In the genomic region with DNA sequence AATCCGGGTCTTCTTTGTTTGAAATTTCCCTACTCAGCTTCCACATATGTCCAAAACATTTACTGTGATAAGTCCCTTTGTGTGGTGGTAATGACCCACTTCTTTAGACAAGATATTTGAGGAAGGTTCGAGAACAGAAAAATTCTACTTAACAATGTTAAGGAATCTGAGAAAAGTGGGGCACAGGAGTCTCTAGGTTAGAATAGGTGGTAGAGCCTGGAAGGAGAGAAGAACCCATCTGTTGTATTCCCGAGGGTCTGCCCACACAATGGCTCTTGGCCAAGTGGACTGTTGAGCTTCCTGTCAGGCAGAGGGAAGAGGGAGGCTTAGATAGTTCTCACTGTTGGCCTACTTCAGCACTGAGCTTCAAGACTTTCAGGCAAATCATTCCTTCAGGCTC, we compare ENCODE assay signal across 17 cellular contexts. TPM values are rescaled to one million over a fixed set of nuclear protein-coding genes. Genes with fewer than 3 reads are reported as not detected.
DNase-seq lines count a peak whose midpoint lies in the region; ATAC-seq, FAIRE-seq and TF ChIP-seq lines count a peak whose summit lies in the region.
"Had no signal": no experiment of that assay in that cellular context is flagged by ENCODE, and none has a peak within 500 bp of the region (broad histone marks: within the 10 kb centered on the region; RNA-seq: fewer than 3 reads in every experiment).

No MANE protein-coding gene starts in this region.

- peaks cover 21% of the 10 kb centered on the region for H3K79me2 ChIP-seq in endothelial cell of umbilical vein (ENCODE audit: control insufficient read depth, insufficient read depth, low read length)

- BruUV-seq in endothelial cell of umbilical vein (replicated peaks; lab: Mats Ljungman, UMichigan): no TSS peak

- H3K27me3 ChIP-seq in NT2/D1 (ENCODE audit: insufficient read depth, insufficient read length) (peaks cover 4% of the 10 kb centered on the region), endothelial cell of umbilical vein (ENCODE audit: control insufficient read depth in 2 of 2, insufficient read depth in 2 of 2, low read length in 2 of 2) (peaks cover 3 to 4% of the 10 kb centered on the region in 2 experiments), upper lobe of left lung (peaks cover 0 to 11% (median 8%) of the 10 kb centered on the region in 4 donors)

- ATAC-seq in A549 (no peak), GM19395 (IDR thresholded peaks at IDR 0.05; ENCODE audit: unreplicated experiment) (no peak), upper lobe of left lung (ENCODE audit: low FRiP score in 2 of 2) (no peak)
- ATAC-seq in activated naive CD4-positive, alpha-beta T cell treated with anti-CD3 and anti-CD28 coated beads, Interleukin-2, amount 50 U/mL, for 72 hours: no peak
- ATAC-seq: activated CD8-positive, alpha-beta memory T cell treated with anti-CD3 and anti-CD28 coated beads, Interleukin-2, amount 10 ng/mL, durations not matched to agents 7 days and 5 days; effector memory CD8-positive, alpha-beta T cell; T-cell had no signal

- no peaks in the 10 kb centered on the region for H3K9me3 ChIP-seq in A549
- H3K9me3 ChIP-seq in NT2/D1 (ENCODE audit: insufficient read depth, low read length): no peaks in the 10 kb centered on the region
- H3K9me3 ChIP-seq in endothelial cell of umbilical vein (replicated peaks; ENCODE audit: control insufficient read depth, insufficient read depth, low read length): no peaks in the 10 kb centered on the region
- H3K9me3 ChIP-seq in upper lobe of left lung: no peaks in the 10 kb centered on the region
- H3K9me3 ChIP-seq: suprapubic skin had no signal

- no peak for TF ChIP-seq EP300 in A549 (IDR thresholded peaks at IDR 0.05)
- TF ChIP-seq EP300 in upper lobe of left lung (IDR thresholded peaks at IDR 0.05): no peak

- TF ChIP-seq CTCF in A549 (IDR thresholded peaks at IDR 0.05) (no peak), endothelial cell of umbilical vein (IDR thresholded peaks at IDR 0.05; ENCODE audit: extremely low read depth in 1 of 2, insufficient read depth in 1 of 2, low read depth in 1 of 2, low read length in 2 of 2) (no peak), neural crest cell (conservative IDR thresholded peaks at IDR 0.05) (no peak), upper lobe of left lung (IDR thresholded peaks at IDR 0.05) (no peak)

- H3K27ac ChIP-seq in A549 (peak overlapping the region; percentile 70 to 80), endothelial cell of umbilical vein (ENCODE audit: insufficient read depth, low read depth, low read length) (no peak overlapping the region), upper lobe of left lung (no peak overlapping the region)
- H3K27ac ChIP-seq: suprapubic skin had no signal

- no peak for DNase-seq in A549 (ENCODE audit: low read depth in 1 of 2, low spot score in 1 of 2)
- no peak for DNase-seq in NT2/D1 (ENCODE audit: low read depth, low spot score)
- no peak for DNase-seq in endothelial cell of umbilical vein (ENCODE audit: low read depth, low spot score)
- DNase-seq in neural crest cell (ENCODE audit: low read depth, low spot score): no peak
- DNase-seq in upper lobe of left lung: no peak
- DNase-seq in NCI-H2029 (lab: John Stamatoyannopoulos, UW): no peak
- no peak for DNase-seq in activated naive CD4-positive, alpha-beta T cell treated with anti-CD3 and anti-CD28 coated beads, Interleukin-2, amount 50 U/mL, for 72 hours (ENCODE audit: low spot score in 2 of 2)
- DNase-seq: ACHN; activated B cell treated with CpG ODN at 0.5 μM for 24 hours; activated CD8-positive, alpha-beta memory T cell treated with anti-CD3 and anti-CD28 coated beads, Interleukin-2, amount 10 ng/mL, durations not matched to agents 7 days and 5 days; activated gamma-delta T cell treated with Interleukin-2 at 50 U/mL for 16 hours; effector memory CD8-positive, alpha-beta T cell; foreskin melanocyte; T-cell had no signal

- TF ChIP-seq RAD21 in A549 (conservative IDR thresholded peaks at IDR 0.05 in 1 of 2, IDR thresholded peaks at IDR 0.05 in 1 of 2): no peak

- peak overlapping the region; percentile 56 for H3K9ac ChIP-seq in NT2/D1 (ENCODE audit: insufficient read length, low read depth)
- no peak overlapping the region for H3K9ac ChIP-seq in endothelial cell of umbilical vein (replicated peaks; ENCODE audit: extremely low read depth, insufficient read depth, low read length)

- POLR2A ChIA-PET in A549 (lab: Yijun Ruan, JAX) (no interaction called here), endothelial cell of umbilical vein (lab: Charles Lee) (no interaction called here)

- TF ChIP-seq POLR2A in A549 (IDR thresholded peaks at IDR 0.05; ENCODE audit: low read length) (no peak), endothelial cell of umbilical vein (IDR thresholded peaks at IDR 0.05; ENCODE audit: low read depth, low read length) (no peak), upper lobe of left lung (IDR thresholded peaks at IDR 0.05) (no peak)

- dilution Hi-C loops in endothelial cell of umbilical vein (cut with MboI; ENCODE audit: extremely low pct_ligation_motif_present, low sequenced_read_pairs): no loop called here

- H3K36me3 Mint-ChIP-seq in neural crest cell (ENCODE audit: low read depth): peaks cover 17% of the 10 kb centered on the region
- H3K36me3 Mint-ChIP-seq in activated naive CD4-positive, alpha-beta T cell treated with anti-CD3 and anti-CD28 coated beads, Interleukin-2, amount 50 U/mL, for 72 hours: peaks cover 4 to 7% of the 10 kb centered on the region in 2 donors
- H3K36me3 Mint-ChIP-seq: T-cell had no signal

- H3K4me3 ChIP-seq in A549 (no peak overlapping the region), NT2/D1 (ENCODE audit: insufficient read length, low read depth) (no peak overlapping the region), endothelial cell of umbilical vein (replicated peaks in 1 of 3; ENCODE audit: insufficient read depth in 1 of 3, low read depth in 1 of 3, low read length in 3 of 3) (no peak overlapping the region), upper lobe of left lung (no peak overlapping the region)
- H3K4me3 ChIP-seq: suprapubic skin had no signal

- whole genome bisulfite sequencing in A549 (ENCODE audit: missing lambda C conversion rate): 64% methylated on average over 3 of the region's 3 CpGs
- WGBS in upper lobe of left lung, 2 donors: 54 to 60% methylated on average over 3 of the region's 3 CpGs

- H3K4me1 ChIP-seq in A549 (peaks cover 40% of the 10 kb centered on the region), NT2/D1 (ENCODE audit: insufficient read depth, insufficient read length) (peaks cover 13% of the 10 kb centered on the region), endothelial cell of umbilical vein (ENCODE audit: control insufficient read depth, extremely low read depth, insufficient read depth, low read length) (peaks cover 30% of the 10 kb centered on the region), upper lobe of left lung (peaks cover 18 to 41% (median 33%) of the 10 kb centered on the region in 4 donors)

- intact Hi-C loops in endothelial cell of umbilical vein (cut with micrococcal nuclease): loop anchor here (10.0 kb wide), 2 partner anchors 423 to 523 kb away; no protein-coding TSS in a partner anchor

- H3K4me2 ChIP-seq in A549 (peak overlapping the region; percentile 73), endothelial cell of umbilical vein (ENCODE audit: insufficient read depth, low read length) (peak overlapping the region; percentile 18)

- H3K4me1 Mint-ChIP-seq in neural crest cell: peaks cover 53% of the 10 kb centered on the region

- H4K20me1 ChIP-seq in endothelial cell of umbilical vein (replicated peaks; ENCODE audit: control insufficient read depth, extremely low read depth, insufficient read depth, low read length): no peaks in the 10 kb centered on the region

- H3K27ac Mint-ChIP-seq in neural crest cell (ENCODE audit: unreplicated experiment): peak overlapping the region; percentile 87
- no peak overlapping the region for H3K27ac Mint-ChIP-seq in activated naive CD4-positive, alpha-beta T cell treated with anti-CD3 and anti-CD28 coated beads, Interleukin-2, amount 50 U/mL, for 72 hours
- H3K27ac Mint-ChIP-seq: activated B cell treated with CpG ODN at 0.5 μM for 24 hours; activated CD8-positive, alpha-beta memory T cell treated with anti-CD3 and anti-CD28 coated beads, Interleukin-2, amount 10 ng/mL, durations not matched to agents 7 days and 5 days; effector memory CD8-positive, alpha-beta T cell had no signal

- CTCF ChIA-PET in A549 (lab: Yijun Ruan, JAX) (interaction anchor here (0.9 to 1.4 kb wide), 2 partner anchors 29 to 120 kb away, joined by 3 to 5 read pairs; no protein-coding TSS in a partner anchor), endothelial cell of umbilical vein (lab: Charles Lee) (interaction anchor here (1.2 to 3.0 kb wide), 3 partner anchors 28 to 118 kb away, joined by 3 to 12 read pairs (median 3); no protein-coding TSS in a partner anchor)

- H3K36me3 ChIP-seq in NT2/D1 (ENCODE audit: insufficient read depth, insufficient read length, low read length) (peaks cover 39% of the 10 kb centered on the region), endothelial cell of umbilical vein (ENCODE audit: control insufficient read depth in 2 of 2, extremely low read depth in 1 of 2, insufficient read depth in 2 of 2, low read length in 2 of 2) (no peaks in the 10 kb centered on the region), upper lobe of left lung (no peaks in the 10 kb centered on the region)
- H3K36me3 ChIP-seq: suprapubic skin had no signal

- FAIRE-seq in A549 (lab: Jason Lieb, UNC): no peak
- FAIRE-seq in endothelial cell of umbilical vein (lab: Jason Lieb, UNC): peak; percentile 58
- FAIRE-seq: RCC 7860 had no signal

- H3K4me3 Mint-ChIP-seq in neural crest cell: peak overlapping the region; percentile 95
- H3K4me3 Mint-ChIP-seq: activated B cell treated with CpG ODN at 0.5 μM for 24 hours; activated CD8-positive, alpha-beta memory T cell treated with anti-CD3 and anti-CD28 coated beads, Interleukin-2, amount 10 ng/mL, durations not matched to agents 7 days and 5 days; effector memory CD8-positive, alpha-beta T cell; T-cell had no signal

- peak overlapping the region; percentile 70 for H2AFZ ChIP-seq in endothelial cell of umbilical vein (ENCODE audit: low read depth, low read length)

- H3K9me1 ChIP-seq in endothelial cell of umbilical vein (replicated peaks; ENCODE audit: control insufficient read depth, extremely low read depth, insufficient read depth, low read length): no peaks in the 10 kb centered on the region

- no peaks in the 10 kb centered on the region for H3K9me3 Mint-ChIP-seq in neural crest cell
- H3K9me3 Mint-ChIP-seq in activated naive CD4-positive, alpha-beta T cell treated with anti-CD3 and anti-CD28 coated beads, Interleukin-2, amount 50 U/mL, for 72 hours: no peaks in the 10 kb centered on the region
- H3K9me3 Mint-ChIP-seq: activated B cell treated with CpG ODN at 0.5 μM for 24 hours; effector memory CD8-positive, alpha-beta T cell; T-cell had no signal

- H3K27me3 Mint-ChIP-seq in neural crest cell (ENCODE audit: low read depth): no peaks in the 10 kb centered on the region

RNA-seq across cellular contexts. Expression of a gene that starts 4.3 kb away (rescaled TPM):
- polyA plus RNA-seq in A549 (2011; rRNA removed) (34.9 and 36.1 TPM in 2 replicates), A549 (2017; fragmentation: RNase III; extraction: RNeasy Plus Mini Kit Qiagen cat#74134 plus additional on column Dnase treatment) (21.1 to 27.0 TPM (median 26.1 TPM) in 3 replicates), endothelial cell of umbilical vein (261 and 387 TPM in 2 replicates)
- 69.5 and 87.5 TPM in 2 replicates for polyA plus RNA-seq in A549 (2012; cell fraction: cytosol; rRNA removed)
- 93.1 and 114 TPM in 2 replicates for polyA plus RNA-seq in A549 (2012; cell fraction: nucleus; rRNA removed)
- 37.5 and 38.6 TPM in 2 replicates for polyA minus RNA-seq in A549 (2011; rRNA and poly(A)+ RNA removed)
- total RNA-seq in endothelial cell of umbilical vein (212 and 229 TPM in 2 replicates), neural crest cell (365 and 366 TPM in 2 replicates), upper lobe of left lung (10 to 100 TPM; 16.8 to 82.8 (median 41.9) TPM)
- polyA plus RNA-seq in endothelial cell of umbilical vein (2011; cell fraction: cytosol; rRNA removed): 176 and 229 TPM in 2 replicates
- 67.7 and 72.0 TPM in 2 replicates for polyA plus RNA-seq in endothelial cell of umbilical vein (2011; cell fraction: nucleus; rRNA removed)
- 165 and 239 TPM in 2 replicates for polyA plus RNA-seq in endothelial cell of umbilical vein (2012)
- polyA minus RNA-seq in endothelial cell of umbilical vein: 54.2 and 57.8 TPM in 2 replicates
- polyA minus RNA-seq in endothelial cell of umbilical vein (2011; cell fraction: cytosol; rRNA and poly(A)+ RNA removed): not detected
- polyA minus RNA-seq in endothelial cell of umbilical vein (2011; cell fraction: nucleus; rRNA and poly(A)+ RNA removed): 9.4 and 17.5 TPM in 2 replicates
- total RNA-seq in activated naive CD4-positive, alpha-beta T cell treated with anti-CD3 and anti-CD28 coated beads, Interleukin-2, amount 50 U/mL, for 72 hours: 10 to 100 TPM in 1 of 2 donors, under 1 TPM in 1; 0.14 to 11.6 TPM
- total RNA-seq: activated B cell treated with CpG ODN at 0.5 μM for 24 hours had no signal

RNA-seq across cellular contexts. Expression of a gene that starts 57.9 kb away (rescaled TPM):
- polyA plus RNA-seq in A549 (2011; rRNA removed) (0.97 and 1.5 TPM in 2 replicates), A549 (2017; fragmentation: RNase III; extraction: RNeasy Plus Mini Kit Qiagen cat#74134 plus additional on column Dnase treatment) (0.20 to 0.46 TPM (median 0.23 TPM) in 3 replicates), endothelial cell of umbilical vein (0.03 and 0.06 TPM in 2 replicates)
- 1.5 and 1.9 TPM in 2 replicates for polyA plus RNA-seq in A549 (2012; cell fraction: cytosol; rRNA removed)
- 2.2 and 4.9 TPM in 2 replicates for polyA plus RNA-seq in A549 (2012; cell fraction: nucleus; rRNA removed)
- polyA minus RNA-seq in A549 (2011; rRNA and poly(A)+ RNA removed): 1.7 and 3.4 TPM in 2 replicates
- total RNA-seq in endothelial cell of umbilical vein (0.05 TPM in 1 of 2 replicates, not detected in the other), neural crest cell (140 TPM in 2 replicates), upper lobe of left lung (100 to 1,000 TPM in 3 of 6 donors, 10 to 100 TPM in 3; 41.9 to 304 (median 95.5) TPM)
- polyA plus RNA-seq in endothelial cell of umbilical vein (2011; cell fraction: cytosol; rRNA removed): 0.17 and 0.18 TPM in 2 replicates
- polyA plus RNA-seq in endothelial cell of umbilical vein (2011; cell fraction: nucleus; rRNA removed): 0.11 TPM in 1 of 2 replicates, not detected in the other
- polyA plus RNA-seq in endothelial cell of umbilical vein (2012): 0.05 and 0.10 TPM in 2 replicates
- polyA minus RNA-seq in endothelial cell of umbilical vein: not detected in 2 replicates
- polyA minus RNA-seq in endothelial cell of umbilical vein (2011; cell fraction: cytosol; rRNA and poly(A)+ RNA removed): not detected
- polyA minus RNA-seq in endothelial cell of umbilical vein (2011; cell fraction: nucleus; rRNA and poly(A)+ RNA removed): 0.34 TPM in 1 of 2 replicates, not detected in the other
- under 1 TPM in 1 of 2 donors, not detected in 1; 0.02 TPM for total RNA-seq in activated naive CD4-positive, alpha-beta T cell treated with anti-CD3 and anti-CD28 coated beads, Interleukin-2, amount 50 U/mL, for 72 hours
- total RNA-seq: activated B cell treated with CpG ODN at 0.5 μM for 24 hours had no signal

Comparison
In these comparisons a context has a peak if more than half of its experiments do, and no peak if none do; other contexts are left out.
1. H3K27ac ChIP-seq: peak in A549 (2 of 2); none in endothelial cell of umbilical vein (single experiment) and upper lobe of left lung (0 of 4).
2. RNA of a gene that starts 57.9 kb away (total RNA-seq): 140 TPM in neural crest cell and 41.9 to 304 TPM in upper lobe of left lung; 0.02 TPM in activated naive CD4-positive, alpha-beta T cell treated with anti-CD3 and anti-CD28 coated beads, Interleukin-2, amount 50 U/mL, for 72 hours and 0.05 TPM in endothelial cell of umbilical vein; every median in the first group is over 10 times any median in the second.